Comparison of ENCODE assay signal across 23 cellular contexts in genomic region chrX:23390979-23391378, GRCh38. TPM values are rescaled to one million over a fixed set of nuclear protein-coding genes. Genes with fewer than 3 reads are reported as not detected.
A peak's percentile ranks its signal among the peaks of the same experiment; 100 is the strongest.
DNase-seq lines count a peak whose midpoint lies in the region; ATAC-seq and TF ChIP-seq lines count a peak whose summit lies in the region.
"Had no signal": no experiment of that assay in that cellular context is flagged by ENCODE, and none has a peak within 500 bp of the region (broad histone marks: within the 10 kb centered on the region; RNA-seq: fewer than 3 reads in every experiment).

No MANE protein-coding gene starts in this region.

- H3K4me1 Mint-ChIP-seq in nephron progenitor cell (peaks cover 57% of the 10 kb centered on the region), T-helper 17 cell (no peaks in the 10 kb centered on the region)
- H3K4me1 Mint-ChIP-seq: CD14-positive monocyte; CD8-positive, alpha-beta memory T cell had no signal

- peak; percentile 8 for DNase-seq in HEK293T (ENCODE audit: extremely low spot score)
- peak; percentile 38 for DNase-seq in cerebellar cortex (ENCODE audit: low spot score)
- DNase-seq in nephron progenitor cell = no peak
- DNase-seq in NCI-H510A treated with DMSO at 0.1 percent for 48 hours (lab: John Stamatoyannopoulos, UW) = no peak
- no peak for DNase-seq in T-helper 17 cell
- DNase-seq in spleen = no peak
- DNase-seq: 8988T; ACHN; AML-193; BE2C; CD4-positive, alpha-beta T cell; CD8-positive, alpha-beta memory T cell; DMS 273 treated with DMSO at 0.1 percent for 48 hours; DMS79; EL; GDM1; GM23248; H7; HCEC 1CT had no signal

- no peaks in the 10 kb centered on the region for H3K36me3 ChIP-seq in spleen
- H3K36me3 ChIP-seq: BE2C; BLaER1 treated with 17β-estradiol and CSF1 and Interleukin-3, amounts not matched to agents 10 nM and 100 nM had no signal

- H3K27ac ChIP-seq in spleen = no peak overlapping the region
- H3K27ac ChIP-seq: A549; BLaER1 treated with 17β-estradiol and CSF1 and Interleukin-3, amounts not matched to agents 10 nM and 100 nM; GM23248 had no signal

- H3K27me3 ChIP-seq in spleen (replicated peaks in 1 of 7) = no peaks in the 10 kb centered on the region
- H3K27me3 ChIP-seq: BE2C; BLaER1 treated with 17β-estradiol and CSF1 and Interleukin-3, amounts not matched to agents 10 nM and 100 nM had no signal

- CTCF ChIA-PET in HEK293T (lab: Yijun Ruan, JAX) = no interaction called here

- H3K27me3 Mint-ChIP-seq in nephron progenitor cell (ENCODE audit: low read depth, poor library complexity) (peaks cover 3% of the 10 kb centered on the region), T-helper 17 cell (no peaks in the 10 kb centered on the region)
- H3K27me3 Mint-ChIP-seq: CD4-positive, alpha-beta T cell had no signal

- no peak overlapping the region for H3K4me3 Mint-ChIP-seq in nephron progenitor cell
- no peak overlapping the region for H3K4me3 Mint-ChIP-seq in T-helper 17 cell
- H3K4me3 Mint-ChIP-seq: CD14-positive monocyte; CD4-positive, alpha-beta T cell; CD8-positive, alpha-beta memory T cell had no signal

- intact Hi-C loops in spleen (cut with DNase I; ENCODE audit: low total_unique reads) = no loop called here

- H3K9me3 ChIP-seq in T-helper 17 cell (ENCODE audit: control insufficient read depth, low read length, poor library complexity, severe bottlenecking) = no peaks in the 10 kb centered on the region
- H3K9me3 ChIP-seq in spleen = no peaks in the 10 kb centered on the region
- H3K9me3 ChIP-seq: A549; BE2C; BLaER1 treated with 17β-estradiol and CSF1 and Interleukin-3, amounts not matched to agents 10 nM and 100 nM had no signal

- TF ChIP-seq CTCF in nephron progenitor cell (IDR thresholded peaks at IDR 0.05) = no peak
- no peak for TF ChIP-seq CTCF in spleen (IDR thresholded peaks at IDR 0.05 in 8 of 11, conservative IDR thresholded peaks at IDR 0.05 in 3 of 11)

- H3K4me3 ChIP-seq in spleen = no peak overlapping the region
- H3K4me3 ChIP-seq: A549; BLaER1 treated with 17β-estradiol and CSF1 and Interleukin-3, amounts not matched to agents 10 nM and 100 nM; GM12878; GM23248 had no signal

- no peak for TF ChIP-seq POLR2A in spleen (IDR thresholded peaks at IDR 0.05)

- WGBS in spleen, 5 donors = 83 to 95% (median 86%) methylated on average over 11 of the region's 11 CpGs

- no peak for ATAC-seq in T-helper 17 cell
- ATAC-seq: A549, GM12878 had no signal

- H3K9me3 Mint-ChIP-seq in nephron progenitor cell = peaks cover 23% of the 10 kb centered on the region
- H3K9me3 Mint-ChIP-seq: CD4-positive, alpha-beta T cell; CD8-positive, alpha-beta memory T cell had no signal

- H3K36me3 Mint-ChIP-seq in nephron progenitor cell (ENCODE audit: low read depth) (no peaks in the 10 kb centered on the region), T-helper 17 cell (ENCODE audit: low read depth) (no peaks in the 10 kb centered on the region)
- H3K36me3 Mint-ChIP-seq: CD14-positive monocyte; CD8-positive, alpha-beta memory T cell had no signal

- POLR2A ChIA-PET in HEK293T (lab: Yijun Ruan, JAX) = no interaction called here

- H3K27ac Mint-ChIP-seq in nephron progenitor cell = peak overlapping the region; percentile 94
- H3K27ac Mint-ChIP-seq in T-helper 17 cell = no peak overlapping the region
- H3K27ac Mint-ChIP-seq: CD14-positive monocyte; CD4-positive, alpha-beta T cell; CD8-positive, alpha-beta memory T cell had no signal

- H3K4me1 ChIP-seq in spleen = no peaks in the 10 kb centered on the region
- H3K4me1 ChIP-seq: A549; BE2C; BLaER1 treated with 17β-estradiol and CSF1 and Interleukin-3, amounts not matched to agents 10 nM and 100 nM had no signal

TF ChIP-seq in HEK293T, 16 proteins besides CTCF, POLR2A, EP300 and RAD21:
- TF ChIP-seq HDGF (IDR thresholded peaks at IDR 0.05; ENCODE audit: borderline replicate concordance) (no peak), LEF1 (IDR thresholded peaks at IDR 0.05; ENCODE audit: borderline replicate concordance) (no peak), L3MBTL2 (conservative IDR thresholded peaks at IDR 0.05) (no peak), ARNT (IDR thresholded peaks at IDR 0.05) (no peak), FOXK2 (IDR thresholded peaks at IDR 0.05) (no peak), FOXA1 (IDR thresholded peaks at IDR 0.05) (no peak), ZNF384 (IDR thresholded peaks at IDR 0.05) (no peak), FOXM1 (IDR thresholded peaks at IDR 0.05; ENCODE audit: borderline replicate concordance) (no peak), TARDBP (IDR thresholded peaks at IDR 0.05) (no peak), ELF4 (IDR thresholded peaks at IDR 0.05) (no peak), BHLHE40 (IDR thresholded peaks at IDR 0.05; ENCODE audit: borderline replicate concordance) (no peak), CTBP1 (IDR thresholded peaks at IDR 0.05; ENCODE audit: borderline replicate concordance) (no peak), PKNOX1 (IDR thresholded peaks at IDR 0.05) (no peak), SP1 (IDR thresholded peaks at IDR 0.05) (no peak)
TF ChIP-seq in HEK293T: peak in this region for 0.

RNA-seq across cellular contexts. Expression of gene PTCHD1, which starts 56.3 kb away (rescaled TPM):
- total RNA-seq in T-helper 17 cell (not detected), spleen (under 1 TPM; 0.33 to 0.89 (median 0.49) TPM)
- polyA plus RNA-seq in spleen = under 1 TPM; 0.07 to 0.13 (median 0.08) TPM
- total RNA-seq: CD4-positive, alpha-beta T cell; CD8-positive, alpha-beta memory T cell; GM12878; GM23248 had no signal
- polyA plus RNA-seq: A549; CD14-positive monocyte; CD8-positive, alpha-beta memory T cell; GM12878; GM23248 had no signal

Comparison
In these comparisons a context has a peak if more than half of its experiments do, and no peak if none do; other contexts are left out.
1. DNase-seq: peak in HEK293T (single experiment) and cerebellar cortex (single experiment); none in nephron progenitor cell (single experiment), NCI-H510A treated with DMSO at 0.1 percent for 48 hours (single experiment), T-helper 17 cell (0 of 3) and spleen (single experiment).